ENCODE assay signal across 8 cellular contexts in genomic region chr1:31937300-31938183, GRCh38. TPM values are rescaled to one million over a fixed set of nuclear protein-coding genes. Genes with fewer than 3 reads are reported as not detected.
DNase-seq lines count a peak whose midpoint lies in the region; ATAC-seq and TF ChIP-seq lines count a peak whose summit lies in the region.

No MANE protein-coding gene starts in this region.

- H3K4me3 ChIP-seq in NT2/D1 (ENCODE audit: insufficient read length, low read depth) (peak overlapping the region; percentile 98), fibroblast of lung (replicated peaks in 1 of 4; ENCODE audit: control extremely low read depth in 1 of 4, insufficient read depth in 1 of 4, low read depth in 3 of 4, low read length in 4 of 4) (peak overlapping the region; percentile 46 to 97 (median 80))

- no peak overlapping the region for H2AFZ ChIP-seq in fibroblast of lung (ENCODE audit: low read length)

- H3K27me3 Mint-ChIP-seq in activated T-helper 1 cell treated with anti-CD3 and anti-CD28 coated beads, Interleukin-12 subunit alpha, Interleukin-12 subunit beta, Interleukin-2, Interleukin-4 antibody, amounts not matched to agents 30 ng/mL and 10 ng/mL and 1 ng/mL, durations not matched to agents 14 hours and 24 hours and 36 hours (ENCODE audit: insufficient read depth), result no peaks in the 10 kb centered on the region
- no peaks in the 10 kb centered on the region for H3K27me3 Mint-ChIP-seq in natural killer cell (ENCODE audit: low read depth in 2 of 2)
- no peaks in the 10 kb centered on the region for H3K27me3 Mint-ChIP-seq in stimulated activated naive CD8-positive, alpha-beta T cell treated with anti-CD3 and anti-CD28 coated beads, Interleukin-15, Interleukin-2, amounts not matched to agents 100 ng/mL and 50 ng/mL, for 24 hours

- TF ChIP-seq CTCF in fibroblast of lung (conservative IDR thresholded peaks at IDR 0.05 in 1 of 2, IDR thresholded peaks at IDR 0.05 in 1 of 2; ENCODE audit: low read depth in 1 of 2, low read length in 2 of 2) (no peak), natural killer cell (IDR thresholded peaks at IDR 0.05) (no peak)

- DNase-seq in DMS 273 (lab: John Stamatoyannopoulos, UW; ENCODE audit: unreplicated experiment) (peak; percentile 75), DMS 273 treated with DMSO at 0.1 percent for 48 hours (lab: John Stamatoyannopoulos, UW) (no peak), NT2/D1 (ENCODE audit: low read depth, low spot score) (no peak), fibroblast of lung (ENCODE audit: low read depth in 2 of 2) (peak; percentile 63 to 72), natural killer cell (peak; percentile 72)
- peak; percentile 61 for DNase-seq in activated T-helper 1 cell treated with anti-CD3 and anti-CD28 coated beads, Interleukin-12 subunit alpha, Interleukin-12 subunit beta, Interleukin-2, Interleukin-4 antibody, amounts not matched to agents 30 ng/mL and 10 ng/mL and 1 ng/mL, durations not matched to agents 14 hours and 24 hours and 36 hours (ENCODE audit: low spot score)

- peak overlapping the region; percentile 90 for H3K9ac ChIP-seq in NT2/D1 (ENCODE audit: insufficient read length, low read depth)
- H3K9ac ChIP-seq in fibroblast of lung (ENCODE audit: insufficient read depth, low read length), result peak overlapping the region; percentile 84

- H4K20me1 ChIP-seq in fibroblast of lung (ENCODE audit: control insufficient read depth, extremely low read depth, insufficient read depth, low read length), result peaks cover 5% of the 10 kb centered on the region

- peaks cover 51% of the 10 kb centered on the region for H3K79me2 ChIP-seq in fibroblast of lung (ENCODE audit: control insufficient read depth, insufficient read depth, low read length)

- intact Hi-C loops in activated T-helper 1 cell treated with anti-CD3 and anti-CD28 coated beads, Interleukin-12 subunit alpha, Interleukin-12 subunit beta, Interleukin-2, Interleukin-4 antibody, amounts not matched to agents 30 ng/mL and 10 ng/mL and 1 ng/mL, durations not matched to agents 14 hours and 24 hours and 36 hours (cut with micrococcal nuclease), result loop anchor here (5.0 to 10.0 kb wide), 4 partner anchors 135 to 397 kb away; partner anchors contain the start of genes KPNA6, MARCKSL1, PEF1 and TMEM39B
- intact Hi-C loops in natural killer cell (cut with micrococcal nuclease), result loop anchor here (2.0 to 5.0 kb wide), 2 partner anchors 47 to 50 kb away; no protein-coding TSS in a partner anchor

- peaks cover 10% of the 10 kb centered on the region for H3K4me1 ChIP-seq in NT2/D1 (ENCODE audit: insufficient read depth, insufficient read length)
- H3K4me1 ChIP-seq in fibroblast of lung (ENCODE audit: control insufficient read depth, extremely low read depth, insufficient read depth, low read length), result peaks cover 19% of the 10 kb centered on the region

- peak overlapping the region; percentile 100 for H3K4me3 Mint-ChIP-seq in activated T-helper 1 cell treated with anti-CD3 and anti-CD28 coated beads, Interleukin-12 subunit alpha, Interleukin-12 subunit beta, Interleukin-2, Interleukin-4 antibody, amounts not matched to agents 30 ng/mL and 10 ng/mL and 1 ng/mL, durations not matched to agents 14 hours and 24 hours and 36 hours
- H3K4me3 Mint-ChIP-seq in natural killer cell, result peak overlapping the region; percentile 100
- H3K4me3 Mint-ChIP-seq in stimulated activated naive CD8-positive, alpha-beta T cell treated with anti-CD3 and anti-CD28 coated beads, Interleukin-15, Interleukin-2, amounts not matched to agents 100 ng/mL and 50 ng/mL, for 24 hours, result peak overlapping the region; percentile 95

- ATAC-seq in HG02610 (IDR thresholded peaks at IDR 0.05; ENCODE audit: unreplicated experiment) (peak; percentile 19), natural killer cell (peak; percentile 58 to 83 (median 72))

- peaks cover 66% of the 10 kb centered on the region for H3K4me1 Mint-ChIP-seq in activated T-helper 1 cell treated with anti-CD3 and anti-CD28 coated beads, Interleukin-12 subunit alpha, Interleukin-12 subunit beta, Interleukin-2, Interleukin-4 antibody, amounts not matched to agents 30 ng/mL and 10 ng/mL and 1 ng/mL, durations not matched to agents 14 hours and 24 hours and 36 hours (ENCODE audit: low read depth)
- H3K4me1 Mint-ChIP-seq in natural killer cell, result peaks cover 75 to 78% of the 10 kb centered on the region in 2 donors
- peaks cover 78% of the 10 kb centered on the region for H3K4me1 Mint-ChIP-seq in stimulated activated naive CD8-positive, alpha-beta T cell treated with anti-CD3 and anti-CD28 coated beads, Interleukin-15, Interleukin-2, amounts not matched to agents 100 ng/mL and 50 ng/mL, for 24 hours (ENCODE audit: low read depth)

- peak overlapping the region; percentile 96 for H3K27ac ChIP-seq in fibroblast of lung (ENCODE audit: insufficient read depth, low read length)

- no peaks in the 10 kb centered on the region for H3K27me3 ChIP-seq in NT2/D1 (ENCODE audit: insufficient read depth, insufficient read length)
- no peaks in the 10 kb centered on the region for H3K27me3 ChIP-seq in fibroblast of lung (ENCODE audit: control insufficient read depth, insufficient read depth, low read length)

- H3K9me3 Mint-ChIP-seq in activated T-helper 1 cell treated with anti-CD3 and anti-CD28 coated beads, Interleukin-12 subunit alpha, Interleukin-12 subunit beta, Interleukin-2, Interleukin-4 antibody, amounts not matched to agents 30 ng/mL and 10 ng/mL and 1 ng/mL, durations not matched to agents 14 hours and 24 hours and 36 hours, result no peaks in the 10 kb centered on the region
- H3K9me3 Mint-ChIP-seq in natural killer cell, result no peaks in the 10 kb centered on the region
- no peaks in the 10 kb centered on the region for H3K9me3 Mint-ChIP-seq in stimulated activated naive CD8-positive, alpha-beta T cell treated with anti-CD3 and anti-CD28 coated beads, Interleukin-15, Interleukin-2, amounts not matched to agents 100 ng/mL and 50 ng/mL, for 24 hours

- H3K27ac Mint-ChIP-seq in activated T-helper 1 cell treated with anti-CD3 and anti-CD28 coated beads, Interleukin-12 subunit alpha, Interleukin-12 subunit beta, Interleukin-2, Interleukin-4 antibody, amounts not matched to agents 30 ng/mL and 10 ng/mL and 1 ng/mL, durations not matched to agents 14 hours and 24 hours and 36 hours, result peak overlapping the region; percentile 99
- H3K27ac Mint-ChIP-seq in natural killer cell, result peak overlapping the region; percentile 84 to 99
- H3K27ac Mint-ChIP-seq in stimulated activated naive CD8-positive, alpha-beta T cell treated with anti-CD3 and anti-CD28 coated beads, Interleukin-15, Interleukin-2, amounts not matched to agents 100 ng/mL and 50 ng/mL, for 24 hours, result peak overlapping the region; percentile 95

- H3K36me3 ChIP-seq in NT2/D1 (ENCODE audit: insufficient read depth, insufficient read length, low read length), result peaks cover 7% of the 10 kb centered on the region
- H3K36me3 ChIP-seq in fibroblast of lung (ENCODE audit: control insufficient read depth, insufficient read depth, low read length), result no peaks in the 10 kb centered on the region

- H3K36me3 Mint-ChIP-seq in activated T-helper 1 cell treated with anti-CD3 and anti-CD28 coated beads, Interleukin-12 subunit alpha, Interleukin-12 subunit beta, Interleukin-2, Interleukin-4 antibody, amounts not matched to agents 30 ng/mL and 10 ng/mL and 1 ng/mL, durations not matched to agents 14 hours and 24 hours and 36 hours (ENCODE audit: low read depth), result peaks cover 20% of the 10 kb centered on the region
- no peaks in the 10 kb centered on the region for H3K36me3 Mint-ChIP-seq in natural killer cell
- H3K36me3 Mint-ChIP-seq in stimulated activated naive CD8-positive, alpha-beta T cell treated with anti-CD3 and anti-CD28 coated beads, Interleukin-15, Interleukin-2, amounts not matched to agents 100 ng/mL and 50 ng/mL, for 24 hours (ENCODE audit: low read depth), result peaks cover 41% of the 10 kb centered on the region

- peak overlapping the region; percentile 63 for H3K4me2 ChIP-seq in fibroblast of lung (ENCODE audit: extremely low read depth, insufficient read depth, low read length)

- H3K9me3 ChIP-seq in NT2/D1 (ENCODE audit: insufficient read depth, low read length) (no peaks in the 10 kb centered on the region), fibroblast of lung (ENCODE audit: control insufficient read depth, insufficient read depth, low read depth, low read length) (no peaks in the 10 kb centered on the region)

RNA-seq across cellular contexts. Expression of gene PTP4A2, which starts 0.6 kb away (rescaled TPM):
- 390 and 421 TPM in 2 replicates for total RNA-seq in activated T-helper 1 cell treated with anti-CD3 and anti-CD28 coated beads, Interleukin-12 subunit alpha, Interleukin-12 subunit beta, Interleukin-2, Interleukin-4 antibody, amounts not matched to agents 30 ng/mL and 10 ng/mL and 1 ng/mL, durations not matched to agents 14 hours and 24 hours and 36 hours
- total RNA-seq in fibroblast of lung, result 268 and 366 TPM in 2 replicates
- 398 and 429 TPM in 2 replicates for polyA plus RNA-seq in fibroblast of lung
- 353 and 388 TPM in 2 replicates for polyA plus RNA-seq in fibroblast of lung (2012)
- 161 and 218 TPM in 2 replicates for polyA minus RNA-seq in fibroblast of lung (ENCODE audit: low replicate concordance)
- 100 to 1,000 TPM; 435 to 527 (median 443) TPM for total RNA-seq in natural killer cell

Comparison
In these comparisons a context has a peak if more than half of its experiments do, and no peak if none do; other contexts are left out.
1. DNase-seq: peak in DMS 273 (single experiment), activated T-helper 1 cell treated with anti-CD3 and anti-CD28 coated beads, Interleukin-12 subunit alpha, Interleukin-12 subunit beta, Interleukin-2, Interleukin-4 antibody, amounts not matched to agents 30 ng/mL and 10 ng/mL and 1 ng/mL, durations not matched to agents 14 hours and 24 hours and 36 hours (single experiment), fibroblast of lung (2 of 2) and natural killer cell (single experiment); none in DMS 273 treated with DMSO at 0.1 percent for 48 hours (single experiment) and NT2/D1 (single experiment).
2. Peak in every context shown above with its lines, with median percentiles within 50 percentile points of each other: H3K27ac Mint-ChIP-seq and H3K4me3 Mint-ChIP-seq.